ENCODE assay signal across 1 cellular context in the genomic region with DNA sequence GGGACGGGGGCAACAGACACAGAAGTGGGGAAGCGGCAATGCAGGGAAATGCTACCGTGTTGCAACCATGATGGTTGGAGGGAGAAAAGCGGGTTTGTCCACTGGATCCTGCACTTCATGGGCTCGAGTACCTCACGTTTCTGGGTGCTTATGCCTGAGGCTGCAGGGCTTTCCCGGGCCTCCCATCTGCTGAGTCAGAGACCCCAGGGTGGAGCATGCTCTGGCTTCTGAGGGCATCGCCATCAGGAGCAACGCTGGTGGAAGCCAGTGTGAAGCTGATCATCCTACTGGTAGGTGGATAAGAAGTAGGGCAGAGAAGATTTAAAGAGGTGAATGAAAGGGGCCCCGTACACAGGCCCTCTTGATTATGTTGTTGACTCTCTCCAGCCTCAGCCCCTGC.
TF ChIP-seq lines count a peak whose summit lies in the region.

No MANE protein-coding gene starts in this region.

TF ChIP-seq in H1, 55 proteins besides CTCF, POLR2A, EP300 and RAD21:
- TF ChIP-seq RBBP5 (IDR thresholded peaks at IDR 0.05; ENCODE audit: borderline replicate concordance, low read depth, low read length) (no peak), TBP (IDR thresholded peaks at IDR 0.05; ENCODE audit: low read depth, low read length) (no peak), BACH1 (IDR thresholded peaks at IDR 0.05; ENCODE audit: low read length) (no peak), SP1 (IDR thresholded peaks at IDR 0.05; ENCODE audit: low read depth, low read length) (no peak), EGR1 (IDR thresholded peaks at IDR 0.05; ENCODE audit: borderline replicate concordance, low read depth, low read length) (no peak), SIN3A (conservative IDR thresholded peaks at IDR 0.05 in 1 of 2, IDR thresholded peaks at IDR 0.05 in 1 of 2; ENCODE audit: low read depth in 1 of 2, low read length in 2 of 2) (no peak)
